1 cellular context compared by ENCODE assay signal in genomic region chr11:114254571-114255146, GRCh38.
TF ChIP-seq lines count a peak whose summit lies in the region.

No MANE protein-coding gene starts in this region.

TF ChIP-seq in HepG2, 621 proteins besides CTCF, POLR2A, EP300 and RAD21:
- TF ChIP-seq ATF7 (IDR thresholded peaks at IDR 0.05) (no peak), ATF7 (CRISPR knock-in tag; IDR thresholded peaks at IDR 0.05) (no peak), TFAP4 (IDR thresholded peaks at IDR 0.05; ENCODE audit: borderline replicate concordance, low read depth) (no peak)
